Comparison of ENCODE assay signal across 8 cellular contexts in genomic region chr16:1057252-1057932, GRCh38. TPM values are rescaled to one million over a fixed set of nuclear protein-coding genes. Genes with fewer than 3 reads are reported as not detected.
DNase-seq lines count a peak whose midpoint lies in the region; ATAC-seq and TF ChIP-seq lines count a peak whose summit lies in the region.

No MANE protein-coding gene starts in this region.

- TF ChIP-seq CTCF in LNCAP (IDR thresholded peaks at IDR 0.05), result peak; percentile 91
- TF ChIP-seq CTCF in fibroblast of villous mesenchyme (IDR thresholded peaks at IDR 0.05; ENCODE audit: insufficient read depth, low read depth, low read length), result peak; percentile 54

- ATAC-seq in GM18519 (IDR thresholded peaks at IDR 0.05; ENCODE audit: low FRiP score, unreplicated experiment) (no peak), HG03039 (IDR thresholded peaks at IDR 0.05; ENCODE audit: unreplicated experiment) (no peak), HG03354 (IDR thresholded peaks at IDR 0.05; ENCODE audit: poor library complexity, severe bottlenecking, unreplicated experiment) (no peak)

- DNase-seq in CD1c-positive myeloid dendritic cell (ENCODE audit: extremely low spot score) (peak; percentile 44), activated T-cell treated with anti-CD3 and anti-CD28 coated beads for 24 hours (ENCODE audit: low read depth) (peak; percentile 51), fibroblast of villous mesenchyme (ENCODE audit: low read depth) (no peak)
- peak; percentile 72 for DNase-seq in stimulated activated CD4-positive, alpha-beta T cell treated with anti-CD3 and anti-CD28 coated beads, Interleukin-12 subunit alpha, Interleukin-12 subunit beta, amount 100 ng/mL, for 4 hours

- no peak overlapping the region for H3K4me3 ChIP-seq in fibroblast of villous mesenchyme (ENCODE audit: low read depth, low read length)

RNA-seq across cellular contexts. Expression of gene SSTR5, which starts 15.2 kb away (rescaled TPM):
- total RNA-seq in fibroblast of villous mesenchyme, result not detected in 2 replicates

RNA-seq across cellular contexts. Expression of gene C1QTNF8, which starts 38.7 kb away (rescaled TPM):
- not detected in 2 replicates for total RNA-seq in fibroblast of villous mesenchyme
